In genomic region chr2:85433511-85434089, GRCh38 we compare ENCODE assay signal across 8 cellular contexts. TPM values are rescaled to one million over a fixed set of nuclear protein-coding genes. Genes with fewer than 3 reads are reported as not detected.
DNase-seq lines count a peak whose midpoint lies in the region; ATAC-seq and TF ChIP-seq lines count a peak whose summit lies in the region.

No MANE protein-coding gene starts in this region.

- H3K27ac ChIP-seq in endodermal cell (ENCODE audit: low read depth, low read length), result peak overlapping the region; percentile 25

- H3K4me3 ChIP-seq in endodermal cell (ENCODE audit: low read length), result no peak overlapping the region

- no peaks in the 10 kb centered on the region for H3K27me3 ChIP-seq in endodermal cell (ENCODE audit: control insufficient read depth, insufficient read depth, low read length, poor library complexity, severe bottlenecking)

- no peak overlapping the region for H3K4me3 Mint-ChIP-seq in endodermal cell

- H3K27ac Mint-ChIP-seq in endodermal cell, result no peak overlapping the region

- no peak overlapping the region for H3K9ac ChIP-seq in endodermal cell (ENCODE audit: extremely low read depth, low read length, poor library complexity, severe bottlenecking)

- TF ChIP-seq CTCF in endodermal cell (conservative IDR thresholded peaks at IDR 0.05), result no peak

- DNase-seq in AG20443 (ENCODE audit: low spot score), result peak; percentile 97
- DNase-seq in NCI-H226, result peak; percentile 84
- peak; percentile 73 for DNase-seq in endodermal cell
- peak; percentile 90 for DNase-seq in midbrain (lab: John Stamatoyannopoulos, UW)
- no peak for DNase-seq in activated CD4-positive, alpha-beta T cell treated with anti-CD3 and anti-CD28 coated beads for 48 hours

- no peaks in the 10 kb centered on the region for H3K36me3 ChIP-seq in endodermal cell (ENCODE audit: control insufficient read depth, insufficient read depth, low read length)

- no peaks in the 10 kb centered on the region for H3K9me3 ChIP-seq in endodermal cell (ENCODE audit: control insufficient read depth, low read length)

- H3K4me1 Mint-ChIP-seq in endodermal cell, result peaks cover 31% of the 10 kb centered on the region

- 76 to 80% methylated on average over 2 to 6 of the region's 6 CpGs for WGBS in endodermal cell (ENCODE audit: insufficient coverage in 1 of 2, insufficient read length in 1 of 2), 2 experiments

- no peaks in the 10 kb centered on the region for H3K9me3 Mint-ChIP-seq in endodermal cell

- no peaks in the 10 kb centered on the region for H3K36me3 Mint-ChIP-seq in endodermal cell (ENCODE audit: low read depth)

- no peak for ATAC-seq in HG02973 (IDR thresholded peaks at IDR 0.05; ENCODE audit: unreplicated experiment)
- ATAC-seq in HG03432 (IDR thresholded peaks at IDR 0.05; ENCODE audit: unreplicated experiment), result no peak
- no peak for ATAC-seq in HG02759 (IDR thresholded peaks at IDR 0.05; ENCODE audit: unreplicated experiment)

- no peaks in the 10 kb centered on the region for H3K27me3 Mint-ChIP-seq in endodermal cell (ENCODE audit: insufficient read depth)

- H3K4me1 ChIP-seq in endodermal cell (ENCODE audit: control insufficient read depth, insufficient read depth, low read length), result peaks cover 12% of the 10 kb centered on the region

RNA-seq across cellular contexts. Expression of gene SH2D6, which starts 15.1 kb away (rescaled TPM):
- 1 to 10 TPM in 1 of 2 donors, under 1 TPM in 1; 0.68 to 1.1 TPM for total RNA-seq in endodermal cell
- polyA plus RNA-seq in endodermal cell (2013, experiment 1 of 2), result 0.28 TPM
- polyA plus RNA-seq in endodermal cell (2013, experiment 2 of 2), result 0.70 TPM

RNA-seq across cellular contexts. Expression of gene CAPG, which starts 23.4 kb away (rescaled TPM):
- 100 to 1,000 TPM; 104 to 119 TPM for total RNA-seq in endodermal cell
- polyA plus RNA-seq in endodermal cell (2013, experiment 1 of 2), result 30.9 TPM
- polyA plus RNA-seq in endodermal cell (2013, experiment 2 of 2), result 30.1 TPM
